Comparison of ENCODE assay signal across 18 cellular contexts in the genomic region with DNA sequence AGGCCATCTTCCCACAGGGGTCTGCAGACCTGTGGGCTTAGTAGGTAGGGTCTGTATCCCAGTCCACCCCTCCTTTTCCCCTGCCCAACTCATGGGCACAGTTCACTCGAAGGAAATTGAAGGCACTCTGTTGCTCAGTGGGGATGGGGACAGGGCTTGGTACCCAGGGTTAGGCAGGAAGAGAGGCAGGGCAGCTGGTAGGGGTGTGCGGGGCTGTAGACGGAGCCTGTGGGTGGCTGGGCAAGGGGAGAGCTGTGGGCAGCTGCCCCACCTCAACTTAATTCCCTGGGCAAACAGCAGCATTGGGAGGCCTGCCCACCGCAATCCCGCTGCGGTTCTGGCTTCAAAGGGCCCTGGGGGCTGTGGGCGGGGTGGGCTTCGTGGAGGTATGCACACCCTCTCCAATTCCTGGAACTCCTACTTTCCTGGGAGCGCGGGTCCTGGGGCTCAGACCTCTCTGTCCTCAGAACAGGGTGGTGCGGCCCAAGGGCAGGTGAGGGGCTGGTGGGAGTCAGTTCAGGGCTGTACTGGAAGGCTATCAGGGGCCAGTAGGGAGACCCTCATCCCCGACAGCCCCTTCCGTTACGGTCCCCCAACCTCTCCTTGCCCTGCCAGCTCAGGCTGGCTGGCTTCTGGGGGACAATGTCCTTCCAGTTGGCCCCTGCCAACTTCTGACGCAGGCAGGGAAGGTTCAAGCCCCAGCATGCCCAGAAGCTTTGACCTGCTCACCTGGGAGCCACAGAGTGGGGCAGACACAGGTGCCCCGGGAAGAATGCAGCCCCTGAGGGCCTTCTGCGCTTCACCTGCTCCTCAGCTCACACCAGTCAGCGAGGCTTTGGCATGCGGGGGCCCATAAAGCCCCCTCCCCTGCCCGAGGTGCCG. TPM values are rescaled to one million over a fixed set of nuclear protein-coding genes. Genes with fewer than 3 reads are reported as not detected.
DNase-seq lines count a peak whose midpoint lies in the region; TF ChIP-seq lines count a peak whose summit lies in the region.
"Had no signal": no experiment of that assay in that cellular context is flagged by ENCODE, and none has a peak within 500 bp of the region (broad histone marks: within the 10 kb centered on the region; RNA-seq: fewer than 3 reads in every experiment).

No MANE protein-coding gene starts in this region.

- in situ Hi-C loops in mammary epithelial cell (cut with MboI; ENCODE audit: low sequenced_read_pairs in 2 of 2): no loop called here

- no peaks in the 10 kb centered on the region for H4K20me1 ChIP-seq in mammary epithelial cell (ENCODE audit: insufficient read depth, low read length)

- DNase-seq in DMS53 (lab: John Stamatoyannopoulos, UW): peak; percentile 89
- peak; percentile 11 for DNase-seq in HuH-7.5 (ENCODE audit: low spot score)
- peak; percentile 59 for DNase-seq in mammary epithelial cell
- DNase-seq in mesothelial cell of epicardium (ENCODE audit: low spot score in 2 of 2, unreplicated experiment in 2 of 2): no peak
- DNase-seq in SK-N-DZ (ENCODE audit: low spot score): no peak
- no peak for DNase-seq in activated CD4-positive, CD25-positive, alpha-beta regulatory T cell (lab: John Stamatoyannopoulos, UW)
- DNase-seq in NOMO-1 (lab: John Stamatoyannopoulos, UW; ENCODE audit: unreplicated experiment in 2 of 2): no peak
- no peak for DNase-seq in effector CD4-positive, alpha-beta T cell
- DNase-seq: activated T-cell treated with anti-CD3 and anti-CD28 coated beads, Interleukin-2, amount 50 U/mL, for 24 hours; amygdala; BE2C; effector CD8-positive, alpha-beta T cell; GDM1; MV-4-11; naive thymus-derived CD4-positive, alpha-beta T cell; NCI-H82 had no signal

- no peak overlapping the region for H3K9ac ChIP-seq in mammary epithelial cell (ENCODE audit: insufficient read depth, low read length)

- H3K27ac Mint-ChIP-seq in mesothelial cell of epicardium: peak overlapping the region; percentile 85

- TF ChIP-seq CTCF in mammary epithelial cell (conservative IDR thresholded peaks at IDR 0.05 in 1 of 2, IDR thresholded peaks at IDR 0.05 in 1 of 2; ENCODE audit: extremely low read depth in 1 of 2, insufficient read depth in 1 of 2, low read depth in 1 of 2, low read length in 2 of 2) (no peak), mesothelial cell of epicardium (IDR thresholded peaks at IDR 0.05; ENCODE audit: unreplicated experiment) (no peak)

- peaks cover 47% of the 10 kb centered on the region for H3K4me1 Mint-ChIP-seq in mesothelial cell of epicardium

- H3K27me3 ChIP-seq in mammary epithelial cell (ENCODE audit: insufficient read depth, low read length): peaks cover under 1% of the 10 kb centered on the region
- H3K27me3 ChIP-seq: BE2C had no signal

- no peaks in the 10 kb centered on the region for H3K9me3 ChIP-seq in mammary epithelial cell (replicated peaks; ENCODE audit: insufficient read depth, low read length)
- H3K9me3 ChIP-seq: BE2C had no signal

- dilution Hi-C loops in mammary epithelial cell (cut with HindIII; ENCODE audit: low sequenced_read_pairs): loop anchor here (5.0 kb wide), 1 partner anchor 45 kb away; no protein-coding TSS in a partner anchor

- CTCF ChIA-PET in mammary epithelial cell (lab: Charles Lee; ENCODE audit: low non-redundant PET): interaction anchor here (0.6 kb wide), 1 partner anchor 143 kb away, joined by 5 read pairs; no protein-coding TSS in a partner anchor

- H3K4me1 ChIP-seq in mammary epithelial cell (ENCODE audit: insufficient read depth, low read length): peaks cover 21% of the 10 kb centered on the region
- H3K4me1 ChIP-seq: BE2C had no signal

- H3K4me3 Mint-ChIP-seq in mesothelial cell of epicardium: peak overlapping the region; percentile 22
- H3K4me3 Mint-ChIP-seq: activated T-cell treated with anti-CD3 and anti-CD28 coated beads, Interleukin-2, amount 50 U/mL, for 24 hours; naive thymus-derived CD4-positive, alpha-beta T cell had no signal

- no TSS peak for BruUV-seq in mammary epithelial cell (replicated peaks; lab: Mats Ljungman, UMichigan)

- peaks cover 55% of the 10 kb centered on the region for H3K27me3 Mint-ChIP-seq in mesothelial cell of epicardium (ENCODE audit: low read depth)
- H3K27me3 Mint-ChIP-seq: activated T-cell treated with anti-CD3 and anti-CD28 coated beads, Interleukin-2, amount 50 U/mL, for 24 hours had no signal

- WGBS in mammary epithelial cell (ENCODE audit: low coverage, missing lambda C conversion rate): 11% methylated on average over 7 of the region's 21 CpGs

- H3K4me2 ChIP-seq in mammary epithelial cell (ENCODE audit: insufficient read depth, low read depth, low read length): peak overlapping the region; percentile 22

- intact Hi-C loops in mammary epithelial cell (cut with micrococcal nuclease): loop anchor here (1.0 kb wide), 1 partner anchor 15 kb away; no protein-coding TSS in a partner anchor

- peak overlapping the region; percentile 13 for H2AFZ ChIP-seq in mammary epithelial cell (ENCODE audit: low read depth, low read length)

- no peak overlapping the region for H3K4me3 ChIP-seq in mammary epithelial cell (replicated peaks in 1 of 3; ENCODE audit: insufficient read depth in 1 of 3, low read depth in 2 of 3, low read length in 3 of 3)
- H3K4me3 ChIP-seq: SK-N-MC had no signal

- H3K79me2 ChIP-seq in mammary epithelial cell (ENCODE audit: insufficient read depth, low read length): no peaks in the 10 kb centered on the region

- no peaks in the 10 kb centered on the region for H3K36me3 Mint-ChIP-seq in mesothelial cell of epicardium
- H3K36me3 Mint-ChIP-seq: naive thymus-derived CD4-positive, alpha-beta T cell had no signal

- H3K9me3 Mint-ChIP-seq in mesothelial cell of epicardium: no peaks in the 10 kb centered on the region
- H3K9me3 Mint-ChIP-seq: activated T-cell treated with anti-CD3 and anti-CD28 coated beads, Interleukin-2, amount 50 U/mL, for 24 hours; naive thymus-derived CD4-positive, alpha-beta T cell had no signal

- H3K36me3 ChIP-seq in mammary epithelial cell (ENCODE audit: insufficient read depth, low read length): no peaks in the 10 kb centered on the region
- H3K36me3 ChIP-seq: BE2C had no signal

- H3K27ac ChIP-seq in mammary epithelial cell (ENCODE audit: insufficient read depth, low read depth, low read length): no peak overlapping the region
- H3K27ac ChIP-seq: SK-N-MC had no signal

RNA-seq across cellular contexts. Expression of a gene that starts 9.1 kb away (rescaled TPM):
- total RNA-seq in mammary epithelial cell (not detected), mesothelial cell of epicardium (2.0 to 2.1 TPM (median 2.1 TPM) in 3 replicates)
- not detected for polyA plus RNA-seq in mammary epithelial cell
- not detected for polyA minus RNA-seq in mammary epithelial cell
- polyA plus RNA-seq in SK-N-DZ (2014; cell fraction: cytosol; rRNA removed): 0.70 and 0.80 TPM in 2 replicates
- 0.21 and 1.1 TPM in 2 replicates for polyA plus RNA-seq in SK-N-DZ (2014; cell fraction: nucleus; rRNA removed)
- total RNA-seq: H4 had no signal

RNA-seq across cellular contexts. Expression of a gene that starts 28.3 kb away (rescaled TPM):
- total RNA-seq in mammary epithelial cell: 100 to 1,000 TPM; 102 to 111 TPM
- polyA plus RNA-seq in mammary epithelial cell: 55.8 TPM
- polyA minus RNA-seq in mammary epithelial cell: 98.8 TPM
- 254 to 261 TPM (median 258 TPM) in 3 replicates for total RNA-seq in mesothelial cell of epicardium
- polyA plus RNA-seq in SK-N-DZ (2014; cell fraction: cytosol; rRNA removed): 57.8 and 63.1 TPM in 2 replicates
- 161 and 177 TPM in 2 replicates for polyA plus RNA-seq in SK-N-DZ (2014; cell fraction: nucleus; rRNA removed)

RNA-seq across cellular contexts. Expression of a gene that starts 53.0 kb away (rescaled TPM):
- not detected for total RNA-seq in mammary epithelial cell
- polyA plus RNA-seq in mammary epithelial cell: not detected
- not detected for polyA minus RNA-seq in mammary epithelial cell
- total RNA-seq in mesothelial cell of epicardium: 0.18 TPM in 1 of 3 replicates, not detected in the others
- polyA plus RNA-seq in SK-N-DZ (2014; cell fraction: cytosol; rRNA removed): not detected in 2 replicates
- 0.17 and 1.3 TPM in 2 replicates for polyA plus RNA-seq in SK-N-DZ (2014; cell fraction: nucleus; rRNA removed)
- total RNA-seq: H4 had no signal

RNA-seq across cellular contexts. Expression of a gene that starts 57.4 kb away (rescaled TPM):
- not detected for total RNA-seq in mammary epithelial cell
- polyA plus RNA-seq in mammary epithelial cell: 0.15 TPM
- not detected for polyA minus RNA-seq in mammary epithelial cell
- total RNA-seq in mesothelial cell of epicardium: not detected in 3 replicates
- 0.71 TPM in 1 of 2 replicates, not detected in the other for polyA plus RNA-seq in SK-N-DZ (2014; cell fraction: cytosol; rRNA removed)
- polyA plus RNA-seq in SK-N-DZ (2014; cell fraction: nucleus; rRNA removed): 0.14 TPM in 1 of 2 replicates, not detected in the other

RNA-seq across cellular contexts. Expression of a gene that starts 59.6 kb away (rescaled TPM):
- total RNA-seq in mammary epithelial cell (100 to 1,000 TPM in 1 of 2 donors, 10 to 100 TPM in 1; 24.5 to 102 TPM), mesothelial cell of epicardium (74.9 to 80.5 TPM (median 80.1 TPM) in 3 replicates)
- polyA plus RNA-seq in mammary epithelial cell: 63.7 TPM
- polyA minus RNA-seq in mammary epithelial cell: 88.5 TPM
- 31.3 and 32.5 TPM in 2 replicates for polyA plus RNA-seq in SK-N-DZ (2014; cell fraction: cytosol; rRNA removed)
- 29.9 and 44.1 TPM in 2 replicates for polyA plus RNA-seq in SK-N-DZ (2014; cell fraction: nucleus; rRNA removed)

Comparison
In these comparisons a context has a peak if more than half of its experiments do, and no peak if none do; other contexts are left out.
1. DNase-seq: peak in DMS53 (single experiment), HuH-7.5 (single experiment) and mammary epithelial cell (single experiment); none in mesothelial cell of epicardium (0 of 2), SK-N-DZ (single experiment), activated CD4-positive, CD25-positive, alpha-beta regulatory T cell (0 of 4), NOMO-1 (0 of 2) and effector CD4-positive, alpha-beta T cell (single experiment).